21 cellular contexts compared by ENCODE assay signal in the genomic region with DNA sequence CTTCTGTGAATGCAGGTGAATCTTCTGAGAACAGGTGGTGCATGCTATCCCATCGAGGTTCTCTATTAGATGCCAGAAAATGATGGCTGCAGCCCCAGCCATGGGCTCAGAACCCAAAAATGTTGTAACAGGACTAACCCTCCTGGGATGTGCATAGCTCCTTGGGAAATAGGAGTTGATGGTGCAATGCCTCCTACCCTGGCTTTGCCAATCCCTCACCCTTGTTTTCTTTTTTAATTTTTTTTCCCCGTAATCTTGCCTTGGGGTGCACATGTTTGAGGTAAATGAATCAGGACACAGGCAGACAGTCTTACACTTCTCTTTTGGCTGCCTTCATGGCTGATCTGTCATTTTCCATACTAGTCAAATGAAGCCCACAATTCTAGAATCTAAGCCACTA.
A peak's percentile ranks its signal among the peaks of the same experiment; 100 is the strongest.
DNase-seq lines count a peak whose midpoint lies in the region; ATAC-seq and TF ChIP-seq lines count a peak whose summit lies in the region.
"Had no signal": no experiment of that assay in that cellular context is flagged by ENCODE, and none has a peak within 500 bp of the region (broad histone marks: within the 10 kb centered on the region; RNA-seq: fewer than 3 reads in every experiment).

No MANE protein-coding gene starts in this region.

- no peak overlapping the region for H3K4me3 Mint-ChIP-seq in naive thymus-derived CD8-positive, alpha-beta T cell
- H3K4me3 Mint-ChIP-seq: B cell; CD4-positive, alpha-beta T cell; CD8-positive, alpha-beta T cell had no signal

- H3K27ac ChIP-seq in Karpas-422 (ENCODE audit: low read length), result no peak overlapping the region
- H3K27ac ChIP-seq: BLaER1 treated with 17β-estradiol and CSF1 and Interleukin-3, amounts not matched to agents 10 nM and 100 nM; C4-2B had no signal

- TF ChIP-seq CTCF in AG10803 (conservative IDR thresholded peaks at IDR 0.05; ENCODE audit: low read length) (no peak), Loucy (conservative IDR thresholded peaks at IDR 0.05; ENCODE audit: low read length) (no peak)

- H3K27me3 Mint-ChIP-seq in naive thymus-derived CD8-positive, alpha-beta T cell, result peaks cover 0 to 8% (median 0%) of the 10 kb centered on the region in 5 donors
- H3K27me3 Mint-ChIP-seq: CD4-positive, alpha-beta T cell had no signal

- H3K9me2 ChIP-seq in Loucy (replicated peaks; ENCODE audit: low read depth, low read length) (no peaks in the 10 kb centered on the region), Karpas-422 (replicated peaks; ENCODE audit: insufficient read depth, low read length) (no peaks in the 10 kb centered on the region)

- H3K4me2 ChIP-seq in Loucy (ENCODE audit: low read depth, low read length, poor library complexity, severe bottlenecking) (peak overlapping the region; percentile 22), Karpas-422 (ENCODE audit: low read depth, low read length, poor library complexity, severe bottlenecking) (no peak overlapping the region)

- H3K4me3 ChIP-seq in AG10803 (ENCODE audit: low read length), result no peak overlapping the region
- H3K4me3 ChIP-seq in Loucy (ENCODE audit: low read length, poor library complexity, severe bottlenecking), result no peak overlapping the region
- no peak overlapping the region for H3K4me3 ChIP-seq in adipocyte (ENCODE audit: low read length)
- no peak overlapping the region for H3K4me3 ChIP-seq in Karpas-422 (ENCODE audit: low read length)
- H3K4me3 ChIP-seq: BLaER1 treated with 17β-estradiol and CSF1 and Interleukin-3, amounts not matched to agents 10 nM and 100 nM had no signal

- H3F3A ChIP-seq in Loucy (ENCODE audit: low read depth), result no peaks in the 10 kb centered on the region

- H4K20me1 ChIP-seq in Loucy (ENCODE audit: insufficient read depth, low read length, poor library complexity, severe bottlenecking), result no peaks in the 10 kb centered on the region
- no peaks in the 10 kb centered on the region for H4K20me1 ChIP-seq in Karpas-422 (ENCODE audit: insufficient read depth, low read depth, low read length)
- H4K20me1 ChIP-seq: BLaER1 treated with 17β-estradiol and CSF1 and Interleukin-3, amounts not matched to agents 10 nM and 100 nM had no signal

- H3K36me3 Mint-ChIP-seq in naive thymus-derived CD8-positive, alpha-beta T cell, result no peaks in the 10 kb centered on the region
- H3K36me3 Mint-ChIP-seq: CD8-positive, alpha-beta T cell had no signal

- H3K79me2 ChIP-seq in Loucy (ENCODE audit: insufficient read depth, low read length), result no peaks in the 10 kb centered on the region
- H3K79me2 ChIP-seq in Karpas-422 (ENCODE audit: low read length), result no peaks in the 10 kb centered on the region

- H3K36me3 ChIP-seq in Loucy (ENCODE audit: insufficient read depth, low read length) (no peaks in the 10 kb centered on the region), adipocyte (ENCODE audit: control insufficient read depth, insufficient read depth, low read length, severe bottlenecking) (no peaks in the 10 kb centered on the region), Karpas-422 (ENCODE audit: insufficient read depth, low read length) (no peaks in the 10 kb centered on the region)
- H3K36me3 ChIP-seq: BLaER1 treated with 17β-estradiol and CSF1 and Interleukin-3, amounts not matched to agents 10 nM and 100 nM had no signal

- H3K9me3 ChIP-seq in Loucy (ENCODE audit: insufficient read depth, low read depth, low read length) (peaks cover 4% of the 10 kb centered on the region; the same call in 1 of the 2 replicates), adipocyte (ENCODE audit: control insufficient read depth, low read length) (peaks cover 6% of the 10 kb centered on the region), Karpas-422 (ENCODE audit: low read length) (no peaks in the 10 kb centered on the region)
- H3K9me3 ChIP-seq: Caco-2 had no signal

- H3K27me3 ChIP-seq in Loucy (ENCODE audit: insufficient read depth, low read length, poor library complexity, severe bottlenecking) (no peaks in the 10 kb centered on the region), adipocyte (replicated peaks; ENCODE audit: control insufficient read depth, insufficient read depth, low read length) (peaks cover 13% of the 10 kb centered on the region), Karpas-422 (ENCODE audit: low read length) (no peaks in the 10 kb centered on the region)
- H3K27me3 ChIP-seq: BLaER1 treated with 17β-estradiol and CSF1 and Interleukin-3, amounts not matched to agents 10 nM and 100 nM had no signal

- H3K9ac ChIP-seq in Loucy (ENCODE audit: low read depth, low read length, poor library complexity, severe bottlenecking) (no peak overlapping the region), adipocyte (ENCODE audit: low read length) (no peak overlapping the region), Karpas-422 (ENCODE audit: low read length) (no peak overlapping the region)
- H3K9ac ChIP-seq: BLaER1 treated with 17β-estradiol and CSF1 and Interleukin-3, amounts not matched to agents 10 nM and 100 nM had no signal

- POLR2A ChIA-PET in naive thymus-derived CD8-positive, alpha-beta T cell (lab: Charles Lee), result no interaction called here

- ATAC-seq in naive thymus-derived CD8-positive, alpha-beta T cell, result no peak
- no peak for ATAC-seq in sciatic nerve
- ATAC-seq: CD8-positive, alpha-beta T cell had no signal

- peaks cover 13% of the 10 kb centered on the region for H3K4me1 ChIP-seq in Loucy (ENCODE audit: insufficient read depth, low read length, poor library complexity, severe bottlenecking)
- H3K4me1 ChIP-seq in adipocyte (ENCODE audit: control insufficient read depth, insufficient read depth, low read length), result peaks cover 3% of the 10 kb centered on the region
- H3K4me1 ChIP-seq in Karpas-422 (ENCODE audit: low read length), result no peaks in the 10 kb centered on the region
- H3K4me1 ChIP-seq: Caco-2 had no signal

- H3K27ac Mint-ChIP-seq in naive thymus-derived CD8-positive, alpha-beta T cell, result no peak overlapping the region
- H3K27ac Mint-ChIP-seq: B cell; CD4-positive, alpha-beta T cell; CD8-positive, alpha-beta T cell had no signal

- intact Hi-C loops in sciatic nerve (cut with DNase I), result no loop called here

- no peaks in the 10 kb centered on the region for H3K4me1 Mint-ChIP-seq in naive thymus-derived CD8-positive, alpha-beta T cell
- H3K4me1 Mint-ChIP-seq: B cell had no signal

- H2AFZ ChIP-seq in Loucy (ENCODE audit: low read length), result peak overlapping the region; percentile 17; the same call in 1 of the 2 replicates
- H2AFZ ChIP-seq in Karpas-422 (ENCODE audit: low read length), result no peak overlapping the region

- peaks cover 0 to 3% (median 0%) of the 10 kb centered on the region in 9 donors for H3K9me3 Mint-ChIP-seq in naive thymus-derived CD8-positive, alpha-beta T cell
- H3K9me3 Mint-ChIP-seq: CD8-positive, alpha-beta T cell had no signal

- DNase-seq in AG10803 (ENCODE audit: low read depth), result peak; percentile 54
- peak; percentile 7 for DNase-seq in EH (ENCODE audit: low read depth)
- DNase-seq in adipocyte (ENCODE audit: low read depth), result peak; percentile 41
- DNase-seq in Karpas-422, result no peak
- no peak for DNase-seq in naive thymus-derived CD8-positive, alpha-beta T cell
- DNase-seq in sciatic nerve (ENCODE audit: low spot score), result no peak
- DNase-seq in UCSD-AML1 (lab: John Stamatoyannopoulos, UW; ENCODE audit: unreplicated experiment), result no peak
- DNase-seq: 8988T; ACHN; AML-193; Caco-2; Calu3; CD4-positive, alpha-beta T cell; CD8-positive, alpha-beta T cell; DMS79 treated with DMSO at 0.1 percent for 48 hours; EL; GDM1 had no signal

Comparison
In these comparisons a context has a peak if more than half of its experiments do, and no peak if none do; other contexts are left out.
1. DNase-seq: peak in AG10803 (single experiment), EH (single experiment) and adipocyte (single experiment); none in Karpas-422 (single experiment), naive thymus-derived CD8-positive, alpha-beta T cell (0 of 10), sciatic nerve (single experiment) and UCSD-AML1 (single experiment).